In genomic region chr12:40587970-40588369, GRCh38 we compare ENCODE assay signal across 27 cellular contexts.
"Had no signal": no experiment of that assay in that cellular context is flagged by ENCODE, and none has a peak within 500 bp of the region (broad histone marks: within the 10 kb centered on the region; RNA-seq: fewer than 3 reads in every experiment).

No MANE protein-coding gene starts in this region.

- H3K9ac ChIP-seq: neural progenitor cell, parathyroid adenoma had no signal

- DNase-seq: natural killer cell; nucleus accumbens; ovary; posterior cingulate gyrus; psoas muscle; right cardiac atrium; right lobe of liver; sigmoid colon; small intestine; stimulated activated CD4-positive, alpha-beta T cell treated with anti-CD3 and anti-CD28 coated beads, Interleukin-15, amount 100 ng/mL, for 24 hours; stimulated activated CD4-positive, alpha-beta T cell treated with anti-CD3 and anti-CD28 coated beads, Interleukin-2, amount 100 ng/mL, for 24 hours; stimulated activated CD4-positive, alpha-beta T cell treated with anti-CD3 and anti-CD28 coated beads, Interleukin-2, amount 100 ng/mL, for 48 hours; stimulated activated CD4-positive, alpha-beta T cell treated with anti-CD3 and anti-CD28 coated beads, Interleukin-4, amount 100 ng/mL, for 24 hours; stimulated activated naive B cell treated with anti-CD40 and anti-IgM and Interleukin-4, amounts not matched to agents 10 μg/mL and 1 μg/mL and 100 μg/mL, for 72 hours; stimulated activated naive CD4-positive, alpha-beta T cell treated with Interleukin-2 at 50 U/mL for 16 hours; stomach; thyroid gland; trophoblast cell; upper lobe of left lung had no signal

- FAIRE-seq: small intestine, urothelium cell line had no signal

- H2AFZ ChIP-seq: neural progenitor cell, parathyroid adenoma had no signal

- ATAC-seq: natural killer cell; psoas muscle; right cardiac atrium; right lobe of liver; stimulated activated effector memory CD8-positive, alpha-beta T cell treated with anti-CD3 and anti-CD28 coated beads, Interleukin-12 subunit alpha, Interleukin-12 subunit beta, amount 100 ng/mL, for 72 hours; stimulated activated naive B cell treated with anti-CD40 and anti-IgM and Interleukin-4, amounts not matched to agents 10 μg/mL and 1 μg/mL and 100 μg/mL, for 72 hours had no signal

- H3K27me3 ChIP-seq: neural progenitor cell, neutrophil, ovary, right lobe of liver, sigmoid colon, stomach, thyroid gland, tibial nerve, upper lobe of left lung, vagina had no signal

- H3K4me1 ChIP-seq: neural progenitor cell, parathyroid adenoma, psoas muscle, right lobe of liver, sigmoid colon, stomach, thyroid gland, tibial nerve, upper lobe of left lung, vagina had no signal

- H3K9me3 ChIP-seq: neutrophil, ovary, psoas muscle, right lobe of liver, sigmoid colon, thoracic aorta, thyroid gland, tibial nerve, vagina had no signal

- H3K4me2 ChIP-seq: neural progenitor cell had no signal

- H3K4me3 ChIP-seq: neural progenitor cell, ovary, psoas muscle, right lobe of liver, sigmoid colon, stomach, thoracic aorta, thyroid gland, tibial nerve, upper lobe of left lung, vagina had no signal

- H3K36me3 ChIP-seq: neural progenitor cell, neutrophil, ovary, right lobe of liver, sigmoid colon, stomach, thoracic aorta, thyroid gland, tibial nerve, upper lobe of left lung, vagina had no signal

- H3K27ac ChIP-seq: neural progenitor cell, neutrophil, ovary, parathyroid adenoma, psoas muscle, right lobe of liver, sigmoid colon, stomach, thoracic aorta, thyroid gland, tibial nerve, upper lobe of left lung, vagina had no signal
